Comparison of ENCODE assay signal across 28 cellular contexts in the genomic region with DNA sequence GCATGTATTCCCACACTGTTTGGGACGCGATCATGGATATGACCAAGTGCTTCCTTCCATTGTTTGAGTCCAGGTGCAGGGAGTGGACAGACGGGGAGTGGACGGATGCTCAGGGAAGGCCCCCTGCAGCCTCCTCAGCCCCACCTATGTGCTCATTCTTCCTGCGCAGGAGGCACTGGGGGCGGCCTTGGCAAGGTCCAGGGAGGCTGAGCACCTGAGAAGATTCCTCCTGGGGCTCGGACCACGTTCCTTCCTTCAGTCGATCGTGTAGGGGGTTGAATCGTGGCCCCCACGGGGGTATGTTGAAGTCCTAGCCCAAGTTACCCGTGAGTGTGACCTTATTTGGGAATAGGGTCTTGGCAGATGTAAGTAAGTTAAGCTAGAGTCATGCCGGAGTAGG.
"Had no signal": no experiment of that assay in that cellular context is flagged by ENCODE, and none has a peak within 500 bp of the region (broad histone marks: within the 10 kb centered on the region; RNA-seq: fewer than 3 reads in every experiment).

No MANE protein-coding gene starts in this region.

- H3K36me3 Mint-ChIP-seq: activated naive CD4-positive, alpha-beta T cell treated with anti-CD3 and anti-CD28 coated beads, Interleukin-2, amount 50 U/mL, for 72 hours; T-cell had no signal

- H3K9me3 ChIP-seq: ascending aorta, body of pancreas, MG63 had no signal

- ATAC-seq: activated CD8-positive, alpha-beta T cell treated with anti-CD3 and anti-CD28 coated beads for 36 hours; activated naive CD4-positive, alpha-beta T cell treated with anti-CD3 and anti-CD28 coated beads, Interleukin-2, amount 50 U/mL, for 72 hours; activated naive CD8-positive, alpha-beta T cell treated with anti-CD3 and anti-CD28 coated beads, Interleukin-2, amount 50 U/mL, for 24 hours; body of pancreas; T-cell had no signal

- H3K4me1 Mint-ChIP-seq: activated B cell treated with CpG ODN at 0.5 μM for 24 hours; activated naive CD8-positive, alpha-beta T cell treated with anti-CD3 and anti-CD28 coated beads, Interleukin-2, amount 50 U/mL, for 24 hours; central memory CD8-positive, alpha-beta T cell had no signal

- H3K4me3 ChIP-seq: ascending aorta, body of pancreas, MG63, SK-N-MC had no signal

- H3K9me3 Mint-ChIP-seq: activated CD8-positive, alpha-beta T cell treated with anti-CD3 and anti-CD28 coated beads for 36 hours; activated naive CD4-positive, alpha-beta T cell treated with anti-CD3 and anti-CD28 coated beads, Interleukin-2, amount 50 U/mL, for 72 hours; activated naive CD8-positive, alpha-beta T cell treated with anti-CD3 and anti-CD28 coated beads, Interleukin-2, amount 50 U/mL, for 24 hours; activated T-cell treated with anti-CD3 and anti-CD28 coated beads, Interleukin-2, amount 50 U/mL, for 24 hours; central memory CD8-positive, alpha-beta T cell had no signal

- DNase-seq: activated B cell treated with CpG ODN at 0.5 μM for 24 hours; activated CD4-positive, alpha-beta T cell treated with anti-CD3 and anti-CD28 coated beads for 1 hour; activated CD4-positive, alpha-beta T cell treated with anti-CD3 and anti-CD28 coated beads, Interleukin-2, amount 50 U/mL, for 1 hour; activated CD8-positive, alpha-beta T cell treated with anti-CD3 and anti-CD28 coated beads for 36 hours; activated effector memory CD4-positive, alpha-beta T cell treated with anti-CD3 and anti-CD28 coated beads, Interleukin-2, amount 50 U/mL, for 16 hours; activated naive CD4-positive, alpha-beta T cell treated with Interleukin-2 at 50 U/mL for 16 hours; activated naive CD8-positive, alpha-beta T cell treated with anti-CD3 and anti-CD28 coated beads, Interleukin-2, amount 50 U/mL, for 24 hours; activated T-cell treated with anti-CD3 and anti-CD28 coated beads, Interleukin-2, amount 50 U/mL, for 24 hours; amniotic stem cell; body of pancreas; MG63; MV-4-11; NCI-H1092 treated with DMSO at 0.1 percent for 48 hours; NCI-H1417 treated with DMSO at 0.1 percent for 48 hours; NCI-H1694; NCI-H2029 treated with DMSO at 0.1 percent for 48 hours; NCI-H345; NCI-H510A; NCI-H526 treated with DMSO at 0.1 percent for 48 hours; NCI-H82; T-cell; T-helper 2 cell; T1000 had no signal

- FAIRE-seq: TTC549 had no signal

- H3K27ac ChIP-seq: ascending aorta, body of pancreas, SK-N-MC had no signal

- H3K27ac Mint-ChIP-seq: activated B cell treated with CpG ODN at 0.5 μM for 24 hours; activated CD8-positive, alpha-beta T cell treated with anti-CD3 and anti-CD28 coated beads for 36 hours; activated naive CD4-positive, alpha-beta T cell treated with anti-CD3 and anti-CD28 coated beads, Interleukin-2, amount 50 U/mL, for 72 hours; activated naive CD8-positive, alpha-beta T cell treated with anti-CD3 and anti-CD28 coated beads, Interleukin-2, amount 50 U/mL, for 24 hours; activated T-cell treated with anti-CD3 and anti-CD28 coated beads, Interleukin-2, amount 50 U/mL, for 24 hours; T-cell had no signal

- H3K4me1 ChIP-seq: ascending aorta, body of pancreas had no signal

- H3K4me3 Mint-ChIP-seq: activated B cell treated with CpG ODN at 0.5 μM for 24 hours; activated CD8-positive, alpha-beta T cell treated with anti-CD3 and anti-CD28 coated beads for 36 hours; activated naive CD8-positive, alpha-beta T cell treated with anti-CD3 and anti-CD28 coated beads, Interleukin-2, amount 50 U/mL, for 24 hours; activated T-cell treated with anti-CD3 and anti-CD28 coated beads, Interleukin-2, amount 50 U/mL, for 24 hours; central memory CD8-positive, alpha-beta T cell; T-cell had no signal

- H3K36me3 ChIP-seq: ascending aorta, MG63 had no signal

- H3K27me3 ChIP-seq: ascending aorta, body of pancreas, MG63 had no signal

- H3K27me3 Mint-ChIP-seq: activated CD8-positive, alpha-beta T cell treated with anti-CD3 and anti-CD28 coated beads for 36 hours; activated naive CD8-positive, alpha-beta T cell treated with anti-CD3 and anti-CD28 coated beads, Interleukin-2, amount 50 U/mL, for 24 hours; activated T-cell treated with anti-CD3 and anti-CD28 coated beads, Interleukin-2, amount 50 U/mL, for 24 hours; central memory CD8-positive, alpha-beta T cell; T-cell had no signal
